Comparison of ENCODE assay signal across 25 cellular contexts in genomic region chr18:54551590-54551989, GRCh38. TPM values are rescaled to one million over a fixed set of nuclear protein-coding genes. Genes with fewer than 3 reads are reported as not detected.
A peak's percentile ranks its signal among the peaks of the same experiment; 100 is the strongest.
DNase-seq lines count a peak whose midpoint lies in the region; ATAC-seq and TF ChIP-seq lines count a peak whose summit lies in the region.
"Had no signal": no experiment of that assay in that cellular context is flagged by ENCODE, and none has a peak within 500 bp of the region (broad histone marks: within the 10 kb centered on the region; RNA-seq: fewer than 3 reads in every experiment).

No MANE protein-coding gene starts in this region.

- H3K4me2 ChIP-seq in OCI-LY7 (ENCODE audit: low read length), result no peak overlapping the region
- H3K4me2 ChIP-seq in neural progenitor cell, result no peak overlapping the region

- H3K4me1 ChIP-seq in HEK293 (ENCODE audit: control insufficient read depth, insufficient read depth, low read length), result no peaks in the 10 kb centered on the region
- H3K4me1 ChIP-seq in OCI-LY7 (ENCODE audit: insufficient read depth, low read length, poor library complexity, severe bottlenecking), result no peaks in the 10 kb centered on the region
- no peaks in the 10 kb centered on the region for H3K4me1 ChIP-seq in neural progenitor cell
- H3K4me1 ChIP-seq in CD8-positive, alpha-beta T cell (ENCODE audit: insufficient read depth, low read length), result no peaks in the 10 kb centered on the region
- H3K4me1 ChIP-seq: SJSA1 had no signal

- H3K4me3 Mint-ChIP-seq in neural progenitor cell, result no peak overlapping the region
- no peak overlapping the region for H3K4me3 Mint-ChIP-seq in CD8-positive, alpha-beta T cell
- H3K4me3 Mint-ChIP-seq: B cell; CD14-positive monocyte; T-helper 1 cell treated with Interleukin-12 subunit alpha and Interleukin-12 subunit beta and Interleukin-4 antibody, amounts not matched to agents 30 μg/mL and 1 μg/mL, for 36 hours had no signal

- no peak overlapping the region for H3K27ac Mint-ChIP-seq in neural progenitor cell
- H3K27ac Mint-ChIP-seq in CD8-positive, alpha-beta T cell, result no peak overlapping the region
- H3K27ac Mint-ChIP-seq: B cell; CD14-positive monocyte; T-helper 1 cell treated with Interleukin-12 subunit alpha and Interleukin-12 subunit beta and Interleukin-4 antibody, amounts not matched to agents 30 μg/mL and 1 μg/mL, for 36 hours had no signal

- no peaks in the 10 kb centered on the region for H3K4me1 Mint-ChIP-seq in neural progenitor cell
- H3K4me1 Mint-ChIP-seq in CD8-positive, alpha-beta T cell (ENCODE audit: low read depth), result no peaks in the 10 kb centered on the region
- H3K4me1 Mint-ChIP-seq: B cell, CD14-positive monocyte had no signal

- no peaks in the 10 kb centered on the region for H3K36me3 ChIP-seq in HEK293 (ENCODE audit: control insufficient read depth in 2 of 2, insufficient read depth in 1 of 2, low read length in 2 of 2)
- H3K36me3 ChIP-seq in OCI-LY7 (ENCODE audit: insufficient read depth, low read length), result no peaks in the 10 kb centered on the region
- H3K36me3 ChIP-seq in neural progenitor cell, result no peaks in the 10 kb centered on the region
- H3K36me3 ChIP-seq in CD8-positive, alpha-beta T cell (ENCODE audit: insufficient read depth, low read length), result no peaks in the 10 kb centered on the region
- H3K36me3 ChIP-seq: SJSA1 had no signal

- no peak overlapping the region for H3K9ac ChIP-seq in neural progenitor cell

- intact Hi-C loops in OCI-LY7 (cut with micrococcal nuclease; ENCODE audit: unreplicated experiment), result no loop called here
- intact Hi-C loops in CD8-positive, alpha-beta T cell (cut with DNase I, micrococcal nuclease), result no loop called here

- H3K27ac ChIP-seq in HEK293 (ENCODE audit: extremely low read depth, low read depth, low read length), result no peak overlapping the region
- no peak overlapping the region for H3K27ac ChIP-seq in OCI-LY7 (ENCODE audit: low read depth, low read length, poor library complexity, severe bottlenecking)
- H3K27ac ChIP-seq in neural progenitor cell, result no peak overlapping the region
- no peak overlapping the region for H3K27ac ChIP-seq in CD8-positive, alpha-beta T cell (ENCODE audit: low read depth, low read length)
- H3K27ac ChIP-seq: HL-60, SJSA1 had no signal

- CTCF ChIA-PET in HEK293 (lab: Yijun Ruan, JAX) (interaction anchor here (1.2 kb wide), 1 partner anchor 432 kb away, joined by 3 read pairs; no protein-coding TSS in a partner anchor), OCI-LY7 (lab: Charles Lee; ENCODE audit: unreplicated experiment) (no interaction called here)
- CTCF ChIA-PET in CD8-positive, alpha-beta T cell (lab: Charles Lee), result no interaction called here

- H3K27me3 ChIP-seq in neural progenitor cell, result no peaks in the 10 kb centered on the region
- no peaks in the 10 kb centered on the region for H3K27me3 ChIP-seq in CD8-positive, alpha-beta T cell (ENCODE audit: insufficient read depth, low read length)
- H3K27me3 ChIP-seq: SJSA1 had no signal

- H3K79me2 ChIP-seq in OCI-LY7 (ENCODE audit: insufficient read depth, low read depth, low read length) (no peaks in the 10 kb centered on the region), neural progenitor cell (ENCODE audit: low read depth) (no peaks in the 10 kb centered on the region)

- H3K9me2 ChIP-seq in OCI-LY7 (ENCODE audit: insufficient read depth, low read length), result no peaks in the 10 kb centered on the region

- H3F3A ChIP-seq in neural progenitor cell (ENCODE audit: low read depth), result no peaks in the 10 kb centered on the region

- H3K27me3 Mint-ChIP-seq in neural progenitor cell (ENCODE audit: insufficient read depth, low read depth), result no peaks in the 10 kb centered on the region
- peaks cover 4% of the 10 kb centered on the region for H3K27me3 Mint-ChIP-seq in CD8-positive, alpha-beta T cell (ENCODE audit: low read depth)

- TF ChIP-seq CTCF in HEK293 (tag by site-specific recombination; IDR thresholded peaks at IDR 0.05) (no peak), OCI-LY7 (conservative IDR thresholded peaks at IDR 0.05; ENCODE audit: low read length) (no peak), neural progenitor cell (IDR thresholded peaks at IDR 0.05) (no peak)
- no peak for TF ChIP-seq CTCF in CD8-positive, alpha-beta T cell (IDR thresholded peaks at IDR 0.05)

- H3K9me3 ChIP-seq in HEK293 (ENCODE audit: control insufficient read depth, insufficient read depth, low read depth, low read length) (no peaks in the 10 kb centered on the region), OCI-LY7 (ENCODE audit: low read length) (peaks cover 4% of the 10 kb centered on the region; the same call in 1 of the 2 replicates), neural progenitor cell (ENCODE audit: low read depth) (peaks cover 25% of the 10 kb centered on the region)
- no peaks in the 10 kb centered on the region for H3K9me3 ChIP-seq in CD8-positive, alpha-beta T cell (ENCODE audit: low read length)
- H3K9me3 ChIP-seq: SJSA1 had no signal

- DNase-seq in NCI-H1105 treated with DMSO at 0.1 percent for 48 hours (lab: John Stamatoyannopoulos, UW), result peak; percentile 18
- no peak for DNase-seq in NCI-H1105 (lab: John Stamatoyannopoulos, UW)
- DNase-seq in OCI-LY7 (ENCODE audit: low spot score), result peak; percentile 9
- DNase-seq in neural progenitor cell (ENCODE audit: low spot score), result peak; percentile 42
- DNase-seq in CD8-positive, alpha-beta T cell, result no peak
- no peak for DNase-seq in NK-92 treated with Interleukin-12 subunit alpha and Interleukin-12 subunit beta, amount 100 ng/mL, for 24 hours (lab: John Stamatoyannopoulos, UW)
- no peak for DNase-seq in cerebellum (ENCODE audit: low spot score)
- DNase-seq: GDM1, GOT3, KBM-7, NCI-H1436, NCI-H187 treated with DMSO at 0.1 percent for 48 hours, NCI-H69 had no signal

- H2AFZ ChIP-seq in OCI-LY7 (ENCODE audit: low read length), result no peak overlapping the region
- no peak overlapping the region for H2AFZ ChIP-seq in neural progenitor cell (replicated peaks)

- no peaks in the 10 kb centered on the region for H3K36me3 Mint-ChIP-seq in neural progenitor cell
- H3K36me3 Mint-ChIP-seq in CD8-positive, alpha-beta T cell, result no peaks in the 10 kb centered on the region
- H3K36me3 Mint-ChIP-seq: CD14-positive monocyte had no signal

- H3K4me3 ChIP-seq in HEK293 (ENCODE audit: low read depth, low read length), result no peak overlapping the region
- no peak overlapping the region for H3K4me3 ChIP-seq in OCI-LY7 (ENCODE audit: low read depth, low read length, poor library complexity, severe bottlenecking)
- no peak overlapping the region for H3K4me3 ChIP-seq in neural progenitor cell
- no peak overlapping the region for H3K4me3 ChIP-seq in CD8-positive, alpha-beta T cell (ENCODE audit: low read depth, low read length)
- H3K4me3 ChIP-seq: SJSA1 had no signal

- no TSS peak for BruUV-seq in OCI-LY7 (replicated peaks; lab: Mats Ljungman, UMichigan)

- H3K9me3 Mint-ChIP-seq in neural progenitor cell, result peaks cover 21% of the 10 kb centered on the region
- no peaks in the 10 kb centered on the region for H3K9me3 Mint-ChIP-seq in CD8-positive, alpha-beta T cell

- POLR2A ChIA-PET in HEK293 (lab: Yijun Ruan, JAX), result no interaction called here
- POLR2A ChIA-PET in OCI-LY7 (lab: Charles Lee), result interaction anchor here (0.6 kb wide), 1 partner anchor 582 kb away, joined by 3 read pairs; no protein-coding TSS in a partner anchor
- POLR2A ChIA-PET in CD8-positive, alpha-beta T cell (lab: Charles Lee), result no interaction called here

- H4K20me1 ChIP-seq in OCI-LY7 (ENCODE audit: insufficient read depth, low read length) (no peaks in the 10 kb centered on the region), neural progenitor cell (ENCODE audit: low read depth) (no peaks in the 10 kb centered on the region)

- no peak for ATAC-seq in CD8-positive, alpha-beta T cell
- ATAC-seq: HCT116, Right ventricle myocardium inferior had no signal

TF ChIP-seq in HEK293, 187 proteins besides CTCF, POLR2A, EP300 and RAD21 (continues in another document):
- TF ChIP-seq TRIM28 (IDR thresholded peaks at IDR 0.05; ENCODE audit: borderline replicate concordance, low read length) (peak; percentile 61; the same call in 1 of the 2 replicates), ZNF488 (tag by site-specific recombination; IDR thresholded peaks at IDR 0.05) (no peak), ZNF112 (tag by site-specific recombination; IDR thresholded peaks at IDR 0.05) (no peak), ZNF660 (tag by site-specific recombination; IDR thresholded peaks at IDR 0.05) (no peak), ZNF626 (tag by site-specific recombination; IDR thresholded peaks at IDR 0.05) (0 out of 2 replicates have a peak, but pooled peaks have one; percentile 14), SETDB1 (IDR thresholded peaks at IDR 0.05; ENCODE audit: insufficient read length, low read length) (peak; percentile 96)

RNA-seq across cellular contexts. Expression of gene DYNAP, which starts 39.5 kb away (rescaled TPM):
- total RNA-seq in OCI-LY7 (2014; rRNA removed; shearing (Covaris generic)), result not detected in 2 replicates
- total RNA-seq in OCI-LY7 (2022) (not detected in 2 replicates), neural progenitor cell (ENCODE audit: low replicate concordance) (not detected in 2 replicates), cerebellum (not detected)
- not detected for total RNA-seq in CD8-positive, alpha-beta T cell
- total RNA-seq: A172, B cell, Daoy, HT-29, NCI-H460, Right ventricle myocardium inferior, SJSA1 had no signal

Comparison
In these comparisons a context has a peak if more than half of its experiments do, and no peak if none do; other contexts are left out.
1. DNase-seq: peak in NCI-H1105 treated with DMSO at 0.1 percent for 48 hours (single experiment), OCI-LY7 (single experiment) and neural progenitor cell (single experiment); none in NCI-H1105 (single experiment), CD8-positive, alpha-beta T cell (0 of 7), NK-92 treated with Interleukin-12 subunit alpha and Interleukin-12 subunit beta, amount 100 ng/mL, for 24 hours (single experiment) and cerebellum (single experiment).